ENCODE assay signal across 9 cellular contexts in genomic region chr5:55306641-55307382, GRCh38. TPM values are rescaled to one million over a fixed set of nuclear protein-coding genes. Genes with fewer than 3 reads are reported as not detected.
DNase-seq lines count a peak whose midpoint lies in the region; ATAC-seq and TF ChIP-seq lines count a peak whose summit lies in the region.
"Had no signal": no experiment of that assay in that cellular context is flagged by ENCODE, and none has a peak within 500 bp of the region (broad histone marks: within the 10 kb centered on the region; RNA-seq: fewer than 3 reads in every experiment).

No MANE protein-coding gene starts in this region.

- H3K27ac ChIP-seq in esophagus (ENCODE audit: low read depth in 2 of 2, low read length in 1 of 2) (peak overlapping the region; percentile 92 to 99), psoas muscle (peak overlapping the region; percentile 96)

- TF ChIP-seq CTCF in activated CD8-positive, alpha-beta T cell treated with anti-CD3 and anti-CD28 coated beads for 36 hours (IDR thresholded peaks at IDR 0.05) = no peak
- no peak for TF ChIP-seq CTCF in psoas muscle (IDR thresholded peaks at IDR 0.05)

- no peaks in the 10 kb centered on the region for H3K27me3 Mint-ChIP-seq in activated CD8-positive, alpha-beta T cell treated with anti-CD3 and anti-CD28 coated beads, Interleukin-2, amount 10 ng/mL, durations not matched to agents 7 days and 5 days (ENCODE audit: low read depth)
- H3K27me3 Mint-ChIP-seq in activated CD8-positive, alpha-beta T cell treated with anti-CD3 and anti-CD28 coated beads for 36 hours = no peaks in the 10 kb centered on the region
- H3K27me3 Mint-ChIP-seq in activated T-cell treated with anti-CD3 and anti-CD28 coated beads, Interleukin-2, amount 50 U/mL, for 24 hours = no peaks in the 10 kb centered on the region
- H3K27me3 Mint-ChIP-seq: activated naive CD4-positive, alpha-beta T cell treated with anti-CD3 and anti-CD28 coated beads, Interleukin-2, amount 50 U/mL, for 24 hours had no signal

- intact Hi-C loops in activated CD8-positive, alpha-beta T cell treated with anti-CD3 and anti-CD28 coated beads for 36 hours (cut with micrococcal nuclease) = loop anchor here (5.0 kb wide), 2 partner anchors 80 to 135 kb away; partner anchors contain the start of genes CDC20B and MCIDAS
- intact Hi-C loops in psoas muscle (cut with DNase I) = no loop called here

- H3K27ac Mint-ChIP-seq in activated CD8-positive, alpha-beta T cell treated with anti-CD3 and anti-CD28 coated beads, Interleukin-2, amount 10 ng/mL, durations not matched to agents 7 days and 5 days = no peak overlapping the region
- H3K27ac Mint-ChIP-seq in activated CD8-positive, alpha-beta T cell treated with anti-CD3 and anti-CD28 coated beads for 36 hours = no peak overlapping the region
- H3K27ac Mint-ChIP-seq in activated T-cell treated with anti-CD3 and anti-CD28 coated beads, Interleukin-2, amount 50 U/mL, for 24 hours = no peak overlapping the region
- H3K27ac Mint-ChIP-seq: activated naive CD4-positive, alpha-beta T cell treated with anti-CD3 and anti-CD28 coated beads, Interleukin-2, amount 50 U/mL, for 24 hours had no signal

- H3K9me3 ChIP-seq in esophagus (ENCODE audit: control insufficient read depth in 2 of 2, insufficient read depth in 1 of 2, low read depth in 1 of 2, low read length in 1 of 2) = no peaks in the 10 kb centered on the region
- H3K9me3 ChIP-seq in psoas muscle = peaks cover 3% of the 10 kb centered on the region

- peaks cover 26% of the 10 kb centered on the region for H3K36me3 Mint-ChIP-seq in activated CD8-positive, alpha-beta T cell treated with anti-CD3 and anti-CD28 coated beads, Interleukin-2, amount 10 ng/mL, durations not matched to agents 7 days and 5 days (ENCODE audit: low read depth)
- H3K36me3 Mint-ChIP-seq in activated CD8-positive, alpha-beta T cell treated with anti-CD3 and anti-CD28 coated beads for 36 hours (ENCODE audit: low read depth) = peaks cover 25% of the 10 kb centered on the region
- H3K36me3 Mint-ChIP-seq in activated T-cell treated with anti-CD3 and anti-CD28 coated beads, Interleukin-2, amount 50 U/mL, for 24 hours (ENCODE audit: low read depth) = peaks cover 34% of the 10 kb centered on the region

- H3K27me3 ChIP-seq in esophagus (ENCODE audit: control insufficient read depth in 1 of 2, insufficient read depth in 2 of 2, low read length in 2 of 2) = no peaks in the 10 kb centered on the region
- H3K27me3 ChIP-seq in psoas muscle (ENCODE audit: insufficient read depth in 3 of 3, low read length in 2 of 3) = no peaks in the 10 kb centered on the region

- H3K4me1 ChIP-seq in esophagus (ENCODE audit: control insufficient read depth in 2 of 2, insufficient read depth in 2 of 2, low read length in 1 of 2) = no peaks in the 10 kb centered on the region
- peaks cover 57% of the 10 kb centered on the region for H3K4me1 ChIP-seq in psoas muscle

- CTCF ChIA-PET in activated CD8-positive, alpha-beta T cell treated with anti-CD3 and anti-CD28 coated beads, Interleukin-2, amount 10 ng/mL, durations not matched to agents 7 days and 5 days (lab: Charles Lee) = interaction anchor here (0.8 to 2.7 kb wide), 12 partner anchors 10 to 395 kb away, joined by 3 to 9 read pairs (median 4); no protein-coding TSS in a partner anchor
- CTCF ChIA-PET in activated CD8-positive, alpha-beta T cell treated with anti-CD3 and anti-CD28 coated beads for 36 hours (lab: Charles Lee) = interaction anchor here (1.2 to 2.6 kb wide), 8 partner anchors 10 to 133 kb away, joined by 3 to 13 read pairs (median 5); partner anchors contain the start of genes CDC20B and MCIDAS

- peak; percentile 0 for ATAC-seq in activated CD8-positive, alpha-beta T cell treated with anti-CD3 and anti-CD28 coated beads, Interleukin-2, amount 10 ng/mL, durations not matched to agents 7 days and 5 days
- ATAC-seq in activated CD8-positive, alpha-beta T cell treated with anti-CD3 and anti-CD28 coated beads for 36 hours = no peak
- ATAC-seq in psoas muscle = peak in 1 of 4 donors; percentile 7

- H3K4me1 Mint-ChIP-seq in activated CD8-positive, alpha-beta T cell treated with anti-CD3 and anti-CD28 coated beads, Interleukin-2, amount 10 ng/mL, durations not matched to agents 7 days and 5 days (ENCODE audit: low read depth) = peaks cover 22% of the 10 kb centered on the region
- H3K4me1 Mint-ChIP-seq in activated CD8-positive, alpha-beta T cell treated with anti-CD3 and anti-CD28 coated beads for 36 hours (ENCODE audit: low read depth) = peaks cover 27% of the 10 kb centered on the region
- peaks cover 33% of the 10 kb centered on the region for H3K4me1 Mint-ChIP-seq in activated T-cell treated with anti-CD3 and anti-CD28 coated beads, Interleukin-2, amount 50 U/mL, for 24 hours (ENCODE audit: low read depth)

- H3K4me3 Mint-ChIP-seq in activated CD8-positive, alpha-beta T cell treated with anti-CD3 and anti-CD28 coated beads, Interleukin-2, amount 10 ng/mL, durations not matched to agents 7 days and 5 days = no peak overlapping the region
- H3K4me3 Mint-ChIP-seq in activated CD8-positive, alpha-beta T cell treated with anti-CD3 and anti-CD28 coated beads for 36 hours = no peak overlapping the region
- H3K4me3 Mint-ChIP-seq in activated T-cell treated with anti-CD3 and anti-CD28 coated beads, Interleukin-2, amount 50 U/mL, for 24 hours = no peak overlapping the region
- H3K4me3 Mint-ChIP-seq: activated naive CD4-positive, alpha-beta T cell treated with anti-CD3 and anti-CD28 coated beads, Interleukin-2, amount 50 U/mL, for 24 hours had no signal

- H3K9me3 Mint-ChIP-seq in activated CD8-positive, alpha-beta T cell treated with anti-CD3 and anti-CD28 coated beads, Interleukin-2, amount 10 ng/mL, durations not matched to agents 7 days and 5 days (ENCODE audit: insufficient read depth) = peaks cover 4% of the 10 kb centered on the region
- H3K9me3 Mint-ChIP-seq in activated CD8-positive, alpha-beta T cell treated with anti-CD3 and anti-CD28 coated beads for 36 hours = peaks cover 6% of the 10 kb centered on the region
- peaks cover 3% of the 10 kb centered on the region for H3K9me3 Mint-ChIP-seq in activated T-cell treated with anti-CD3 and anti-CD28 coated beads, Interleukin-2, amount 50 U/mL, for 24 hours
- H3K9me3 Mint-ChIP-seq: activated naive CD4-positive, alpha-beta T cell treated with anti-CD3 and anti-CD28 coated beads, Interleukin-2, amount 50 U/mL, for 24 hours had no signal

- H3K4me3 ChIP-seq in esophagus (ENCODE audit: low read depth in 1 of 2, low read length in 2 of 2) (peak overlapping the region; percentile 73 to 84), psoas muscle (peak overlapping the region; percentile 95)

- POLR2A ChIA-PET in activated CD8-positive, alpha-beta T cell treated with anti-CD3 and anti-CD28 coated beads, Interleukin-2, amount 10 ng/mL, durations not matched to agents 7 days and 5 days (lab: Charles Lee) = interaction anchor here (0.6 to 2.4 kb wide), 9 partner anchors 8 to 633 kb away, joined by 3 to 9 read pairs (median 4); partner anchors contain the start of gene PLPP1
- POLR2A ChIA-PET in activated CD8-positive, alpha-beta T cell treated with anti-CD3 and anti-CD28 coated beads for 36 hours (lab: Charles Lee) = interaction anchor here (0.6 to 2.4 kb wide), 7 partner anchors 9 to 153 kb away, joined by 3 to 10 read pairs (median 4); partner anchors contain the start of gene CCNO

- H3K36me3 ChIP-seq in esophagus (ENCODE audit: control insufficient read depth in 2 of 2, insufficient read depth in 2 of 2, low read length in 1 of 2) (no peaks in the 10 kb centered on the region), psoas muscle (ENCODE audit: insufficient read depth in 1 of 2, low read depth in 1 of 2) (peaks cover 0 to 5% of the 10 kb centered on the region in 2 donors)

- 8% methylated on average over 12 of the region's 12 CpGs for WGBS in esophagus, 2 donors
- 4 to 5% (median 5%) methylated on average over 12 of the region's 12 CpGs for WGBS in psoas muscle, 3 donors

- DNase-seq in activated CD8-positive, alpha-beta T cell treated with anti-CD3 and anti-CD28 coated beads, Interleukin-2, amount 10 ng/mL, durations not matched to agents 7 days and 5 days = no peak
- no peak for DNase-seq in activated CD8-positive, alpha-beta T cell treated with anti-CD3 and anti-CD28 coated beads for 36 hours
- DNase-seq in NAMALWA (ENCODE audit: low spot score) (peak; percentile 32), psoas muscle (no peak), NCI-H128 (lab: John Stamatoyannopoulos, UW; ENCODE audit: unreplicated experiment) (no peak), SHP77 treated with DMSO at 0.1 percent for 48 hours (lab: John Stamatoyannopoulos, UW) (no peak)
- DNase-seq in activated T-cell treated with anti-CD3 and anti-CD28 coated beads, Interleukin-2, amount 50 U/mL, for 24 hours = no peak

RNA-seq across cellular contexts. Expression of gene DHX29, which starts 0.7 kb away (rescaled TPM):
- total RNA-seq in activated CD8-positive, alpha-beta T cell treated with anti-CD3 and anti-CD28 coated beads, Interleukin-2, amount 10 ng/mL, durations not matched to agents 7 days and 5 days = 10 to 100 TPM; 16.7 to 19.9 TPM
- total RNA-seq in activated CD8-positive, alpha-beta T cell treated with anti-CD3 and anti-CD28 coated beads for 36 hours = 10 to 100 TPM; 11.6 to 13.7 TPM
- 10 to 100 TPM in 1 of 2 donors, 1 to 10 TPM in 1; 5.0 to 11.0 TPM for polyA plus RNA-seq in esophagus
- total RNA-seq in psoas muscle = 10 to 100 TPM; 25.6 to 38.5 (median 33.3) TPM
- 10 to 100 TPM; 16.1 to 47.7 (median 28.6) TPM for polyA plus RNA-seq in psoas muscle

RNA-seq across cellular contexts. Expression of gene MTREX, which starts 1.0 kb away (rescaled TPM):
- total RNA-seq in activated CD8-positive, alpha-beta T cell treated with anti-CD3 and anti-CD28 coated beads, Interleukin-2, amount 10 ng/mL, durations not matched to agents 7 days and 5 days = 10 to 100 TPM; 61.8 to 67.1 TPM
- total RNA-seq in activated CD8-positive, alpha-beta T cell treated with anti-CD3 and anti-CD28 coated beads for 36 hours = 10 to 100 TPM; 88.9 to 93.4 TPM
- polyA plus RNA-seq in esophagus (10 to 100 TPM; 19.1 to 21.2 TPM), psoas muscle (10 to 100 TPM; 26.7 to 42.8 (median 35.1) TPM)
- total RNA-seq in psoas muscle = 10 to 100 TPM; 59.5 to 79.4 (median 75.4) TPM
